10 cellular contexts compared by ENCODE assay signal in genomic region chr14:65410640-65411039, GRCh38. TPM values are rescaled to one million over a fixed set of nuclear protein-coding genes. Genes with fewer than 3 reads are reported as not detected.
A peak's percentile ranks its signal among the peaks of the same experiment; 100 is the strongest.
DNase-seq lines count a peak whose midpoint lies in the region; ATAC-seq and TF ChIP-seq lines count a peak whose summit lies in the region.
"Had no signal": no experiment of that assay in that cellular context is flagged by ENCODE, and none has a peak within 500 bp of the region (broad histone marks: within the 10 kb centered on the region; RNA-seq: fewer than 3 reads in every experiment).

No MANE protein-coding gene starts in this region.

- ATAC-seq in Panc1: no peak
- no peak for ATAC-seq in stimulated activated naive CD8-positive, alpha-beta T cell treated with anti-CD3 and anti-CD28 coated beads, Interleukin-15, amount 100 ng/mL, for 72 hours
- ATAC-seq in GM21717 (IDR thresholded peaks at IDR 0.05; ENCODE audit: unreplicated experiment): no peak
- ATAC-seq in HG03159 (IDR thresholded peaks at IDR 0.05; ENCODE audit: unreplicated experiment): no peak
- ATAC-seq: heart right ventricle, right cardiac atrium had no signal

- peaks cover 5% of the 10 kb centered on the region for H3K36me3 Mint-ChIP-seq in activated CD4-positive, alpha-beta T cell treated with anti-CD3 and anti-CD28 coated beads, Interleukin-2, amount 10 ng/mL, durations not matched to agents 7 days and 5 days (ENCODE audit: low read depth)

- TF ChIP-seq CTCF in Panc1 (IDR thresholded peaks at IDR 0.05): no peak
- TF ChIP-seq CTCF in fibroblast of pulmonary artery (IDR thresholded peaks at IDR 0.05; ENCODE audit: low read length, missing control alignments): no peak

- peaks cover 39% of the 10 kb centered on the region for H3K4me1 Mint-ChIP-seq in activated CD4-positive, alpha-beta T cell treated with anti-CD3 and anti-CD28 coated beads, Interleukin-2, amount 10 ng/mL, durations not matched to agents 7 days and 5 days
- peaks cover 42% of the 10 kb centered on the region for H3K4me1 Mint-ChIP-seq in stimulated activated naive CD8-positive, alpha-beta T cell treated with anti-CD3 and anti-CD28 coated beads, Interleukin-15, amount 100 ng/mL, for 72 hours

- no TSS peak for BruUV-seq in Panc1 (replicated peaks; lab: Mats Ljungman, UMichigan)

- H3K9me3 ChIP-seq in Panc1 (ENCODE audit: control insufficient read depth, insufficient read depth, low read depth, low read length): no peaks in the 10 kb centered on the region
- H3K9me3 ChIP-seq: heart right ventricle had no signal

- intact Hi-C loops in Panc1 (cut with micrococcal nuclease; ENCODE audit: unreplicated experiment): loop anchor here (5.0 to 10.0 kb wide), 2 partner anchors 192 to 246 kb away; no protein-coding TSS in a partner anchor

- H3K27me3 ChIP-seq in Panc1 (ENCODE audit: control insufficient read depth, insufficient read depth, low read length): no peaks in the 10 kb centered on the region
- H3K27me3 ChIP-seq: heart right ventricle had no signal

- H3K4me1 ChIP-seq in Panc1 (ENCODE audit: control insufficient read depth, insufficient read depth, low read length): peaks cover 16% of the 10 kb centered on the region

- POLR2A ChIA-PET in activated CD4-positive, alpha-beta T cell treated with anti-CD3 and anti-CD28 coated beads, Interleukin-2, amount 10 ng/mL, durations not matched to agents 7 days and 5 days (lab: Charles Lee): interaction anchor here (1.0 to 2.1 kb wide), 3 partner anchors 11 to 181 kb away, joined by 3 to 14 read pairs (median 5); no protein-coding TSS in a partner anchor
- POLR2A ChIA-PET in Panc1 (lab: Charles Lee): interaction anchor here (0.7 kb wide), 1 partner anchor 543 kb away, joined by 10 read pairs; no protein-coding TSS in a partner anchor

- H3K36me3 ChIP-seq in Panc1 (ENCODE audit: control insufficient read depth, insufficient read depth, low read length): no peaks in the 10 kb centered on the region
- H3K36me3 ChIP-seq: heart right ventricle had no signal

- in situ Hi-C loops in Panc1 (cut with HindIII; ENCODE audit: low pct_unique_long_range_greater_than_20kb, low sequenced_read_pairs): no loop called here

- no peaks in the 10 kb centered on the region for H3K27me3 Mint-ChIP-seq in activated CD4-positive, alpha-beta T cell treated with anti-CD3 and anti-CD28 coated beads, Interleukin-2, amount 10 ng/mL, durations not matched to agents 7 days and 5 days
- H3K27me3 Mint-ChIP-seq in stimulated activated naive CD8-positive, alpha-beta T cell treated with anti-CD3 and anti-CD28 coated beads, Interleukin-15, amount 100 ng/mL, for 72 hours: no peaks in the 10 kb centered on the region

- no peak overlapping the region for H3K4me3 ChIP-seq in Panc1 (ENCODE audit: low read depth in 2 of 2, low read length in 2 of 2)
- H3K4me3 ChIP-seq in fibroblast of pulmonary artery (replicated peaks; ENCODE audit: low read depth, low read length): peak overlapping the region; percentile 86

- CTCF ChIA-PET in activated CD4-positive, alpha-beta T cell treated with anti-CD3 and anti-CD28 coated beads, Interleukin-2, amount 10 ng/mL, durations not matched to agents 7 days and 5 days (lab: Charles Lee): interaction anchor here (0.5 to 2.1 kb wide), 14 partner anchors 9 to 1050 kb away, joined by 3 to 9 read pairs (median 4); no protein-coding TSS in a partner anchor
- CTCF ChIA-PET in Panc1 (lab: Charles Lee): interaction anchor here (0.6 to 0.7 kb wide), 3 partner anchors 12 to 511 kb away, joined by 3 to 8 read pairs (median 6); no protein-coding TSS in a partner anchor

- no peak for DNase-seq in activated CD4-positive, alpha-beta T cell treated with anti-CD3 and anti-CD28 coated beads, Interleukin-2, amount 10 ng/mL, durations not matched to agents 7 days and 5 days
- DNase-seq in activated CD4-positive, alpha-beta T cell treated with anti-CD3 and anti-CD28 coated beads for 1 hour: no peak
- DNase-seq in Panc1 (ENCODE audit: low read depth, low spot score): no peak
- no peak for DNase-seq in fibroblast of pulmonary artery (ENCODE audit: low read depth)
- DNase-seq in stimulated activated naive CD8-positive, alpha-beta T cell treated with anti-CD3 and anti-CD28 coated beads, Interleukin-15, amount 100 ng/mL, for 72 hours: no peak
- no peak for DNase-seq in stimulated activated CD4-positive, alpha-beta T cell treated with anti-CD3 and anti-CD28 coated beads, Interleukin-4, amount 100 ng/mL, for 4 hours
- DNase-seq: heart right ventricle, right cardiac atrium had no signal

- H3K27ac ChIP-seq in Panc1 (ENCODE audit: low read length): peak overlapping the region; percentile 89

- peak overlapping the region; percentile 92 for H3K4me3 Mint-ChIP-seq in activated CD4-positive, alpha-beta T cell treated with anti-CD3 and anti-CD28 coated beads, Interleukin-2, amount 10 ng/mL, durations not matched to agents 7 days and 5 days
- H3K4me3 Mint-ChIP-seq in stimulated activated naive CD8-positive, alpha-beta T cell treated with anti-CD3 and anti-CD28 coated beads, Interleukin-15, amount 100 ng/mL, for 72 hours: peak overlapping the region; percentile 100

- peak overlapping the region; percentile 96 for H3K27ac Mint-ChIP-seq in activated CD4-positive, alpha-beta T cell treated with anti-CD3 and anti-CD28 coated beads, Interleukin-2, amount 10 ng/mL, durations not matched to agents 7 days and 5 days
- H3K27ac Mint-ChIP-seq in stimulated activated naive CD8-positive, alpha-beta T cell treated with anti-CD3 and anti-CD28 coated beads, Interleukin-15, amount 100 ng/mL, for 72 hours: no peak overlapping the region

- no peaks in the 10 kb centered on the region for H3K9me3 Mint-ChIP-seq in activated CD4-positive, alpha-beta T cell treated with anti-CD3 and anti-CD28 coated beads, Interleukin-2, amount 10 ng/mL, durations not matched to agents 7 days and 5 days
- H3K9me3 Mint-ChIP-seq in stimulated activated naive CD8-positive, alpha-beta T cell treated with anti-CD3 and anti-CD28 coated beads, Interleukin-15, amount 100 ng/mL, for 72 hours: no peaks in the 10 kb centered on the region

RNA-seq across cellular contexts. Expression of gene FUT8, which starts 1.9 kb away (rescaled TPM):
- 10 to 100 TPM; 70.9 to 79.2 TPM for total RNA-seq in activated CD4-positive, alpha-beta T cell treated with anti-CD3 and anti-CD28 coated beads, Interleukin-2, amount 10 ng/mL, durations not matched to agents 7 days and 5 days
- 31.4 TPM for total RNA-seq in Panc1 (2021; ENCODE audit: unreplicated experiment)
- polyA plus RNA-seq in Panc1 (2012; ENCODE audit: insufficient read length): 8.8 TPM
